1 cellular context compared by ENCODE assay signal in the genomic region with DNA sequence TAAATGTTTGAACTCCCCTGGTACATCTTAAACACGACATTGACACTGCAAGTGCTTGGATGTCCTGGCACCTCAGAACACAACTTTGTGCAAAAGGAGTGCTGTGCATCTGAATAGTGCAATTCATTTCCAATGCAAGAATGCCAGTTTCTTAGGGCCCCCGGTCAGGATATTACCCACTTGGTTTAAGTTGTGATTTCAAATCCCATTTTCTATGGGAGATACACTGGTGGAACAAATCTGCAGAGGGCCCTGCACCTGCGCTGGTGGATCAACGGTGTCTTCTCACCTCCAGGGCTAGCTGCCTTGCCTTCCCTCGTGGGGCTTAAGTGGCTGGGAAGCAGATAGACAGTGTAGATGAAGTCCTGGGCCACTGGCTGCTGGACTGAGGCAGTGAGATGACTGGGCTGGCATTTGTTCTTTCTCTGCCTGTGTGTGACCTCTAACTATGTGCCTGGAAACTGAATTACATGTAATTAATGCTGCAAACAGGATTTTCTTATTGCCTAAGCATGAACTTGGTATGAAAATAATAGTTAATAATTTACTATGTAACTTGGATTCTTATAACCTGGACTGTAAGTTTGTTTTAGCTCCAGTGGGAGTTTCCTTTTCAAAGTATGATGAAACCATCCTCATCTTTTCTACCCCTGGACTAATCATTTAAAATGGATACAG.
TF ChIP-seq lines count a peak whose summit lies in the region.

No MANE protein-coding gene starts in this region.

TF ChIP-seq in K562, 482 proteins besides CTCF, POLR2A, EP300 and RAD21:
- TF ChIP-seq, protein P1, sequence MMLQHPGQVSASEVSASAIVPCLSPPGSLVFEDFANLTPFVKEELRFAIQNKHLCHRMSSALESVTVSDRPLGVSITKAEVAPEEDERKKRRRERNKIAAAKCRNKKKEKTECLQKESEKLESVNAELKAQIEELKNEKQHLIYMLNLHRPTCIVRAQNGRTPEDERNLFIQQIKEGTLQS (IDR thresholded peaks at IDR 0.05), result 0 out of 2 replicates have a peak, but pooled peaks have one; percentile 15
- TF ChIP-seq, protein P1 (CRISPR knock-in tag; conservative IDR thresholded peaks at IDR 0.05), result no peak
- TF ChIP-seq PHTF2 (CRISPR knock-in tag; IDR thresholded peaks at IDR 0.05) (no peak), ZNF75A (CRISPR knock-in tag; IDR thresholded peaks at IDR 0.05) (no peak), PML (IDR thresholded peaks at IDR 0.05; ENCODE audit: low read length) (no peak), MEF2A (IDR thresholded peaks at IDR 0.05; ENCODE audit: control insufficient read depth, low read depth, low read length) (no peak), SIN3A (IDR thresholded peaks at IDR 0.05; ENCODE audit: borderline replicate concordance in 2 of 2, control insufficient read depth in 1 of 2, low read depth in 2 of 2, low read length in 2 of 2) (0 out of 4 replicates have a peak, but pooled peaks of 1 of the 2 experiments have one; percentile 59), BRCA1 (IDR thresholded peaks at IDR 0.05) (no peak), BRCA1 (CRISPR knock-in tag; IDR thresholded peaks at IDR 0.05) (no peak), CEBPG (CRISPR knock-in tag; IDR thresholded peaks at IDR 0.05) (no peak), CEBPG (tag; conservative IDR thresholded peaks at IDR 0.05 in 1 of 2, IDR thresholded peaks at IDR 0.05 in 1 of 2) (peak in 1 of 2 experiments; percentile 25; a peak in 1 of 4 replicates), POLR2G (IDR thresholded peaks at IDR 0.05; ENCODE audit: low read depth, low read length) (0 out of 2 replicates have a peak, but pooled peaks have one; percentile 41)
- TF ChIP-seq, protein P2, sequence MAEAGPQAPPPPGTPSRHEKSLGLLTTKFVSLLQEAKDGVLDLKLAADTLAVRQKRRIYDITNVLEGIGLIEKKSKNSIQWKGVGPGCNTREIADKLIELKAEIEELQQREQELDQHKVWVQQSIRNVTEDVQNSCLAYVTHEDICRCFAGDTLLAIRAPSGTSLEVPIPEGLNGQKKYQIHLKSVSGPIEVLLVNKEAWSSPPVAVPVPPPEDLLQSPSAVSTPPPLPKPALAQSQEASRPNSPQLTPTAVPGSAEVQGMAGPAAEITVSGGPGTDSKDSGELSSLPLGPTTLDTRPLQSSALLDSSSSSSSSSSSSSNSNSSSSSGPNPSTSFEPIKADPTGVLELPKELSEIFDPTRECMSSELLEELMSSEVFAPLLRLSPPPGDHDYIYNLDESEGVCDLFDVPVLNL (CRISPR knock-in tag; IDR thresholded peaks at IDR 0.05; ENCODE audit: low read depth), result no peak
- TF ChIP-seq, protein P3, sequence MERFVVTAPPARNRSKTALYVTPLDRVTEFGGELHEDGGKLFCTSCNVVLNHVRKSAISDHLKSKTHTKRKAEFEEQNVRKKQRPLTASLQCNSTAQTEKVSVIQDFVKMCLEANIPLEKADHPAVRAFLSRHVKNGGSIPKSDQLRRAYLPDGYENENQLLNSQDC (CRISPR knock-in tag; IDR thresholded peaks at IDR 0.05), result no peak
- TF ChIP-seq, protein P4, sequence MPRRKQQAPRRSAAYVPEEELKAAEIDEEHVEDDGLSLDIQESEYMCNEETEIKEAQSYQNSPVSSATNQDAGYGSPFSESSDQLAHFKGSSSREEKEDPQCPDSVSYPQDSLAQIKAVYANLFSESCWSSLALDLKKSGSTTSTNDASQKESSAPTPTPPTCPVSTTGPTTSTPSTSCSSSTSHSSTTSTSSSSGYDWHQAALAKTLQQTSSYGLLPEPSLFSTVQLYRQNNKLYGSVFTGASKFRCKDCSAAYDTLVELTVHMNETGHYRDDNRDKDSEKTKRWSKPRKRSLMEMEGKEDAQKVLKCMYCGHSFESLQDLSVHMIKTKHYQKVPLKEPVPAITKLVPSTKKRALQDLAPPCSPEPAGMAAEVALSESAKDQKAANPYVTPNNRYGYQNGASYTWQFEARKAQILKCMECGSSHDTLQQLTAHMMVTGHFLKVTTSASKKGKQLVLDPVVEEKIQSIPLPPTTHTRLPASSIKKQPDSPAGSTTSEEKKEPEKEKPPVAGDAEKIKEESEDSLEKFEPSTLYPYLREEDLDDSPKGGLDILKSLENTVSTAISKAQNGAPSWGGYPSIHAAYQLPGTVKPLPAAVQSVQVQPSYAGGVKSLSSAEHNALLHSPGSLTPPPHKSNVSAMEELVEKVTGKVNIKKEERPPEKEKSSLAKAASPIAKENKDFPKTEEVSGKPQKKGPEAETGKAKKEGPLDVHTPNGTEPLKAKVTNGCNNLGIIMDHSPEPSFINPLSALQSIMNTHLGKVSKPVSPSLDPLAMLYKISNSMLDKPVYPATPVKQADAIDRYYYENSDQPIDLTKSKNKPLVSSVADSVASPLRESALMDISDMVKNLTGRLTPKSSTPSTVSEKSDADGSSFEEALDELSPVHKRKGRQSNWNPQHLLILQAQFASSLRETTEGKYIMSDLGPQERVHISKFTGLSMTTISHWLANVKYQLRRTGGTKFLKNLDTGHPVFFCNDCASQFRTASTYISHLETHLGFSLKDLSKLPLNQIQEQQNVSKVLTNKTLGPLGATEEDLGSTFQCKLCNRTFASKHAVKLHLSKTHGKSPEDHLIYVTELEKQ (CRISPR knock-in tag; IDR thresholded peaks at IDR 0.05), result no peak
